23 cellular contexts compared by ENCODE assay signal in the genomic region with DNA sequence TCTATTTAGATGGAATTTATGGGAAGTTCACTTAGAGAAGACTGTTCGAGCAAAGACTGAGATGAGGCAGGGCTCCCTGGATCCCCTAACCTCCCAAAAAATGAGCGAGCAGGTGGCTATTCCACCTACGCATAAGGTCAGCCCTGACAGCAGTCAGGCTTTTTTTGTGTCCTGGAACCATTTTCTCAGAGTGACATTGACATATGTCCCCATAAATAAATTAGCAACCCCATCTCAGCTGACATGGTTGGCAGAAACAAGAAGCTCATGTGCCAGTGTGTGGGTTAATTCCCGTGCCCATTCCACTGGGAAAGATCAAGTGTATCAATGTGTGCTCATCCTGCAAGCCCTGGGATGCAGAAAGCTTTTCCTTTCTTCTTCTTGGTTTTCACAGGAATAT.
"Had no signal": no experiment of that assay in that cellular context is flagged by ENCODE, and none has a peak within 500 bp of the region (broad histone marks: within the 10 kb centered on the region; RNA-seq: fewer than 3 reads in every experiment).

No MANE protein-coding gene starts in this region.

- H3K9me3 ChIP-seq: colonic mucosa, esophagus squamous epithelium, gastrocnemius medialis, left lung had no signal

- H3K27me3 ChIP-seq: colonic mucosa, esophagus squamous epithelium, gastrocnemius medialis, heart right ventricle, left lung had no signal

- H3K27ac ChIP-seq: colonic mucosa, epithelial cell of prostate, esophagus squamous epithelium, gastrocnemius medialis, heart right ventricle, left lung had no signal

- DNase-seq: colonic mucosa; cortex of kidney; effector CD8-positive, alpha-beta T cell; effector memory CD8-positive, alpha-beta T cell; endodermal cell; erythroblast; esophagus squamous epithelium; foreskin fibroblast; foreskin melanocyte; gastrocnemius medialis; glutamatergic neuron; head of caudate nucleus; heart right ventricle; hippocampal formation; left cardiac atrium; left lung; left ventricle myocardium superior; mammary epithelial cell; mesendoderm; midbrain had no signal

- H3K4me1 ChIP-seq: colonic mucosa, esophagus squamous epithelium, gastrocnemius medialis, heart right ventricle, left lung had no signal

- H3K36me3 ChIP-seq: colonic mucosa, esophagus squamous epithelium, gastrocnemius medialis, heart right ventricle, left lung had no signal

- H3K4me3 ChIP-seq: colonic mucosa, esophagus squamous epithelium, gastrocnemius medialis, heart right ventricle, left lung, lung had no signal

- ATAC-seq: effector memory CD8-positive, alpha-beta T cell; esophagus mucosa; gastrocnemius medialis; heart right ventricle; left cardiac atrium; left lung; left ventricle myocardium superior had no signal
